ENCODE assay signal across 14 cellular contexts in the genomic region with DNA sequence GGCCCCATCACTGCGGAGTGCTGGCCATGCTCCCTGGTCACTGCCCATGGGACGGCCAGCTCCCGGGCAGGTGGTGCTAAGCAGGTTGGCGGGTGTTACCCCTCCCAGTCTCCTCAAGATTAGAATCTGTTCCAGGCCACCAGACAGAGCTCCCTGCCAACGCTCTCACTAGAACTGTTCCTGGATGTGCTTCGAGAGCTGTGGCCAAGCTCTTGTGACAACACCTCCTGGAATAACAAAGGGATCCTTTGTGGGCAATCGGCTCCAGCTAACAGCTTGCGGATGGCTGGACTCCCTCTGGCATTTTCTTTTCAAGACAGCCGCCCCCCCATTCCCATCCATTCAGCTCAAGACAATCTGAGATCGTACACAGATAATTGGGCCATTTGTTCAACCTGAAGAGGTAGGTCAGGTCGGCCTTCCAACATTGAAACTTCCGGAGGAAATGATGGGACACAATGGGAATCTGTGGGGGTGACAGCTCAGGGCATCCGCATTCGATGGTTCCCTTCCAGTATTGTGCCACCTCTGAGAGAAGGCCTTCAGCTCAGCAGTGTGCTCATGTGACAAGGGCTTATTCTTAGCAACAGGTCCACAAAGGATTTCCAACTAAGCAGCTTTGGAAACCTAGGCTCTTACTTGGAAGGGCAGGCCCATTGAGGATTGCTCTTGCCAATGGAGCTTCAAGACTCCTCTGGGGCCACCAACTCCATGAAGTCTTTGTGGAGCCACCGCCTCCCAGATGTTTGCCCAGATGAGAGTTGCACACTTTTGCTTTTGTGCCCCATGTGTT.
DNase-seq lines count a peak whose midpoint lies in the region.
"Had no signal": no experiment of that assay in that cellular context is flagged by ENCODE, and none has a peak within 500 bp of the region (broad histone marks: within the 10 kb centered on the region; RNA-seq: fewer than 3 reads in every experiment).

No MANE protein-coding gene starts in this region.

- DNase-seq in NCI-H82 (lab: John Stamatoyannopoulos, UW) (peak; percentile 55), NCI-H82 treated with DMSO at 0.1 percent for 48 hours (lab: John Stamatoyannopoulos, UW; ENCODE audit: unreplicated experiment) (no peak), astrocyte of the hippocampus (ENCODE audit: low read depth, low spot score) (peak; percentile 47), midbrain (lab: John Stamatoyannopoulos, UW) (peak; percentile 64), superior temporal gyrus (ENCODE audit: extremely low spot score) (peak; percentile 62), inferior parietal cortex (ENCODE audit: extremely low spot score) (no peak), KBM-7 (no peak), NCI-H345 treated with DMSO at 0.1 percent for 48 hours (lab: John Stamatoyannopoulos, UW; ENCODE audit: unreplicated experiment) (no peak)
- DNase-seq: activated CD4-positive, CD25-positive, alpha-beta regulatory T cell; activated T-cell treated with anti-CD3 and anti-CD28 coated beads, Interleukin-2, amount 50 U/mL, for 4 hours; GDM1; GOT3; NCI-H2081 treated with DMSO at 0.1 percent for 48 hours; T-helper 9 cell had no signal

- in situ Hi-C loops in KBM-7 (cut with MboI; ENCODE audit: low pct_unique_long_range_greater_than_20kb, low sequenced_read_pairs) = loop anchor here (25.0 kb wide), 1 partner anchor 163 kb away; a partner anchor contains a TSS

Comparison
In these comparisons a context has a peak if more than half of its experiments do, and no peak if none do; other contexts are left out.
1. DNase-seq: peak in NCI-H82 (single experiment), astrocyte of the hippocampus (single experiment), midbrain (single experiment) and superior temporal gyrus (single experiment); none in NCI-H82 treated with DMSO at 0.1 percent for 48 hours (single experiment), inferior parietal cortex (single experiment), KBM-7 (single experiment) and NCI-H345 treated with DMSO at 0.1 percent for 48 hours (single experiment).